In genomic region chr3:141379250-141379872, GRCh38 we compare ENCODE assay signal across 9 cellular contexts. TPM values are rescaled to one million over a fixed set of nuclear protein-coding genes. Genes with fewer than 3 reads are reported as not detected.
DNase-seq lines count a peak whose midpoint lies in the region; ATAC-seq and TF ChIP-seq lines count a peak whose summit lies in the region.
"Had no signal": no experiment of that assay in that cellular context is flagged by ENCODE, and none has a peak within 500 bp of the region (broad histone marks: within the 10 kb centered on the region; RNA-seq: fewer than 3 reads in every experiment).

No MANE protein-coding gene starts in this region.

- in situ Hi-C loops in G401 (cut with HindIII; ENCODE audit: low sequenced_read_pairs) = no loop called here

- peak; percentile 50 for ATAC-seq in GM21526 (IDR thresholded peaks at IDR 0.05; ENCODE audit: low FRiP score, unreplicated experiment)
- peak; percentile 42 for ATAC-seq in HG03469 (IDR thresholded peaks at IDR 0.05; ENCODE audit: unreplicated experiment)
- ATAC-seq: body of pancreas had no signal

- DNase-seq in germinal center (ENCODE audit: low spot score) (peak; percentile 33), DMS114 treated with DMSO at 0.1 percent for 48 hours (lab: John Stamatoyannopoulos, UW; ENCODE audit: unreplicated experiment) (no peak), NCI-H69 (lab: John Stamatoyannopoulos, UW) (no peak), OCI-M2 (lab: John Stamatoyannopoulos, UW; ENCODE audit: unreplicated experiment) (no peak), G401 (ENCODE audit: low spot score) (no peak)
- DNase-seq: body of pancreas had no signal

- peak; percentile 45 for TF ChIP-seq POLR2A in GM18526 (IDR thresholded peaks at IDR 0.05; ENCODE audit: extremely low read depth, insufficient read length)

RNA-seq across cellular contexts. Expression of gene ZBTB38, which starts 11.1 kb away (rescaled TPM):
- 7.4 and 33.8 TPM in 2 replicates for total RNA-seq in G401 (2014; rRNA removed; shearing (Covaris generic))
